Comparison of ENCODE assay signal across 8 cellular contexts in the genomic region with DNA sequence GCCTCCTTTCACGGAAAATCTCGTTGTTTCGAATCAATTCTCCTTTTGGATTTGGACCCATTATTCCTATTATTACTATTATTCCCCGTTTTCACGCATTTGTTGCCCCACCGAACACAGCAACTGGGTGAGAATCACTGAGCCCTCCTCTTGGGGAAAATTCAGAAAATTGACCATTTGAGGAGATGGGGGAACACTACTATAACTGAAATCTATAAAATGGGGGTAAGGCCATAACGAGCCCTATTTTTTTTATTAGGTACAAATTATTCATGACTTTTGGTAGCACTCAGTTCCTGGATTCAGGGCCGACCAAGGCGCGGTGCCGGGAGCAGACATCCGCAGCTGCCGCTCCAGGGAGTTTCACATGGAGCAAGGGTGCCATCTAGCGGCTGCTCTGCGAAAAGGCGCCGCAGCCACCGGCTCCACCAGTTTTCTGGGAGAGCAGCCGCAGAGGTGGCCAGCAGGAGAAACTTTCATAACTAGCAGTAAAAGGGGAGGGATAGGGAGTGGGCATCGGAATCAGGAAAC. TPM values are rescaled to one million over a fixed set of nuclear protein-coding genes. Genes with fewer than 3 reads are reported as not detected.
DNase-seq lines count a peak whose midpoint lies in the region; ATAC-seq and TF ChIP-seq lines count a peak whose summit lies in the region.

No MANE protein-coding gene starts in this region.

- H3K9me3 Mint-ChIP-seq in CD4-positive, alpha-beta T cell: no peaks in the 10 kb centered on the region

- no peak overlapping the region for H3K27ac Mint-ChIP-seq in CD4-positive, alpha-beta T cell

- peak overlapping the region; percentile 13 to 24 for H3K9ac ChIP-seq in mucosa of rectum (ENCODE audit: low read depth in 1 of 2, low read length in 2 of 2)

- peaks cover 99% of the 10 kb centered on the region for H3K27me3 ChIP-seq in CD4-positive, alpha-beta T cell (ENCODE audit: control insufficient read depth, insufficient read depth, low read length)
- H3K27me3 ChIP-seq in HL-60 (ENCODE audit: insufficient read depth, poor library complexity, severe bottlenecking): peaks cover 84% of the 10 kb centered on the region
- H3K27me3 ChIP-seq in mucosa of rectum (ENCODE audit: control insufficient read depth in 2 of 2, insufficient read depth in 2 of 2, low read length in 2 of 2): peaks cover 42 to 47% of the 10 kb centered on the region in 2 donors

- H3K9me3 ChIP-seq in CD4-positive, alpha-beta T cell (ENCODE audit: control insufficient read depth, low read length): no peaks in the 10 kb centered on the region
- no peaks in the 10 kb centered on the region for H3K9me3 ChIP-seq in mucosa of rectum (ENCODE audit: control insufficient read depth in 2 of 2, low read length in 2 of 2)

- H3K4me1 Mint-ChIP-seq in CD4-positive, alpha-beta T cell (ENCODE audit: low read depth): peaks cover 44% of the 10 kb centered on the region

- CTCF ChIA-PET in CD4-positive, alpha-beta T cell (lab: Charles Lee): interaction anchor here (0.6 to 1.8 kb wide), 24 partner anchors 10 to 777 kb away, joined by 3 to 24 read pairs (median 4); partner anchors contain the start of genes HOXB5 and SCRN2

- peaks cover 100% of the 10 kb centered on the region for H3K27me3 Mint-ChIP-seq in CD4-positive, alpha-beta T cell

- no peak overlapping the region for H3K27ac ChIP-seq in CD4-positive, alpha-beta T cell (ENCODE audit: low read depth, low read length)
- H3K27ac ChIP-seq in HL-60 (replicated peaks) (no peak overlapping the region), mucosa of rectum (ENCODE audit: low read depth in 2 of 2, low read length in 2 of 2) (peak overlapping the region; percentile 76)

- H3K4me1 ChIP-seq in mucosa of rectum (ENCODE audit: control insufficient read depth in 2 of 2, insufficient read depth in 2 of 2, low read length in 2 of 2): peaks cover 44 to 47% of the 10 kb centered on the region in 2 donors

- no peaks in the 10 kb centered on the region for H3K36me3 ChIP-seq in mucosa of rectum (ENCODE audit: control insufficient read depth in 2 of 2, insufficient read depth in 2 of 2, low read length in 2 of 2)

- H3K36me3 Mint-ChIP-seq in CD4-positive, alpha-beta T cell (ENCODE audit: low read depth): no peaks in the 10 kb centered on the region

- peak; percentile 75 for ATAC-seq in CD4-positive, alpha-beta T cell (ENCODE audit: poor library complexity)
- ATAC-seq in HG03095 (IDR thresholded peaks at IDR 0.05; ENCODE audit: unreplicated experiment): no peak

- intact Hi-C loops in CD4-positive, alpha-beta T cell (cut with DNase I, micrococcal nuclease): loop anchor here (1.0 to 10.0 kb wide), 7 partner anchors 126 to 841 kb away; partner anchors contain the start of gene SCRN2 (in 1 of the 2)

- TF ChIP-seq CTCF in CD4-positive, alpha-beta T cell (IDR thresholded peaks at IDR 0.05): peak; percentile 99
- TF ChIP-seq CTCF in HL-60 (IDR thresholded peaks at IDR 0.05; ENCODE audit: insufficient read depth, low read length) (peak; percentile 70), epithelial cell of esophagus (IDR thresholded peaks at IDR 0.05; ENCODE audit: insufficient read depth, low read depth, low read length, missing control alignments) (peak; percentile 90)

- POLR2A ChIA-PET in CD4-positive, alpha-beta T cell (lab: Charles Lee): interaction anchor here (0.8 to 1.6 kb wide), 5 partner anchors 9 to 593 kb away, joined by 3 to 9 read pairs (median 3); partner anchors contain the start of gene HOXB5

- H3K4me3 Mint-ChIP-seq in CD4-positive, alpha-beta T cell: peak overlapping the region; percentile 34

- H3K4me3 ChIP-seq in HL-60 (replicated peaks; ENCODE audit: insufficient read depth, low read length) (no peak overlapping the region), epithelial cell of esophagus (ENCODE audit: low read length) (no peak overlapping the region), mucosa of rectum (ENCODE audit: low read length in 2 of 2) (peak overlapping the region; percentile 56 to 61)

- peak; percentile 68 to 89 (median 79) for DNase-seq in CD4-positive, alpha-beta T cell
- DNase-seq in HL-60 (ENCODE audit: low read depth in 1 of 2, low spot score in 1 of 2) (peak; percentile 50 to 76), OCI-M1 (lab: John Stamatoyannopoulos, UW) (peak; percentile 93), activated T-cell treated with anti-CD3 and anti-CD28 coated beads for 24 hours (ENCODE audit: low read depth) (peak; percentile 79), epithelial cell of esophagus (ENCODE audit: low read depth) (peak; percentile 80)
- DNase-seq in stimulated activated CD8-positive, alpha-beta memory T cell treated with anti-CD3 and anti-CD28 coated beads, Interleukin-4, amount 100 ng/mL, for 4 hours (ENCODE audit: low read depth in 2 of 2, low spot score in 1 of 2): peak; percentile 60 to 79

RNA-seq across cellular contexts. Expression of gene HOXB8, which starts 3.3 kb away (rescaled TPM):
- not detected for total RNA-seq in CD4-positive, alpha-beta T cell

RNA-seq across cellular contexts. Expression of gene HOXB7, which starts 7.6 kb away (rescaled TPM):
- total RNA-seq in CD4-positive, alpha-beta T cell: not detected

RNA-seq across cellular contexts. Expression of gene HOXB9, which starts 7.7 kb away (rescaled TPM):
- total RNA-seq in CD4-positive, alpha-beta T cell: not detected

RNA-seq across cellular contexts. Expression of gene HOXB6, which starts 13.6 kb away (rescaled TPM):
- total RNA-seq in CD4-positive, alpha-beta T cell: not detected

RNA-seq across cellular contexts. Expression of gene HOXB5, which starts 24.9 kb away (rescaled TPM):
- total RNA-seq in CD4-positive, alpha-beta T cell: not detected

Comparison
In these comparisons a context has a peak if more than half of its experiments do, and no peak if none do; other contexts are left out.
1. H3K27ac ChIP-seq: peak in mucosa of rectum (2 of 2); none in CD4-positive, alpha-beta T cell (single experiment) and HL-60 (single experiment).
2. H3K4me3 ChIP-seq: peak in mucosa of rectum (2 of 2); none in HL-60 (single experiment) and epithelial cell of esophagus (single experiment).
3. Peak in every context shown above with its lines, with median percentiles within 50 percentile points of each other: DNase-seq and CTCF ChIP-seq.